28 cellular contexts compared by ENCODE assay signal in the genomic region with DNA sequence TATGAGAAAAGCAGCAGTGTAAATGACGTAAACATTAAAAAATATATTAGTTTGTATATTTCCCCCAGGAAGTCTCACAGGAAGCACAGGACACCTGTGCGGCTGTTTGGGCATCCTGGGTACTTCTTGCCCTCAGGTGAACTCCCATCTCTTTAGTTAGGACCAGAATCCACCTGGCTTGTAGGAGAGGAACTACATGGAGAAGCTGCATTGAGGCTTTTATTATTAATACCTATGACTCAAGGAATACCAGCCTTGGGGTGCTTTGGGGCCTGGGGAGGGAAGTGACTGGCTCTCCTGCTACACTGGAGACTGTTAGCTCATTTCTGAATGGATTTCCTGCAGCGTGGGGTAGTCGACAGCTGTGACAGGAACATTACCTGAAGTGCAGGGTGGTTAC.
"Had no signal": no experiment of that assay in that cellular context is flagged by ENCODE, and none has a peak within 500 bp of the region (broad histone marks: within the 10 kb centered on the region; RNA-seq: fewer than 3 reads in every experiment).

No MANE protein-coding gene starts in this region.

- H3K27ac Mint-ChIP-seq: naive thymus-derived CD4-positive, alpha-beta T cell; nephron; stimulated activated memory B cell treated with anti-CD40 and anti-IgM and Interleukin-4, amounts not matched to agents 10 μg/mL and 1 μg/mL and 100 μg/mL, for 72 hours; stimulated activated naive CD8-positive, alpha-beta T cell treated with anti-CD3 and anti-CD28 coated beads, Interleukin-15, Interleukin-2, amounts not matched to agents 100 ng/mL and 50 ng/mL, for 24 hours had no signal

- H3K27me3 Mint-ChIP-seq: effector memory CD8-positive, alpha-beta T cell; naive thymus-derived CD4-positive, alpha-beta T cell; stimulated activated memory B cell treated with anti-CD40 and anti-IgM and Interleukin-4, amounts not matched to agents 10 μg/mL and 1 μg/mL and 100 μg/mL, for 72 hours; stimulated activated naive CD8-positive, alpha-beta T cell treated with anti-CD3 and anti-CD28 coated beads, Interleukin-15, Interleukin-2, amounts not matched to agents 100 ng/mL and 50 ng/mL, for 24 hours had no signal

- H3K9me3 Mint-ChIP-seq: effector memory CD8-positive, alpha-beta T cell; nephron; stimulated activated memory B cell treated with anti-CD40 and anti-IgM and Interleukin-4, amounts not matched to agents 10 μg/mL and 1 μg/mL and 100 μg/mL, for 72 hours; stimulated activated naive CD8-positive, alpha-beta T cell treated with anti-CD3 and anti-CD28 coated beads, Interleukin-15, Interleukin-2, amounts not matched to agents 100 ng/mL and 50 ng/mL, for 24 hours had no signal

- H3K36me3 ChIP-seq: ovary, sigmoid colon, thoracic aorta, tibial nerve, upper lobe of right lung, uterus had no signal

- H3K27ac ChIP-seq: epithelial cell of prostate, heart right ventricle, left lung, ovary, psoas muscle, sigmoid colon, thoracic aorta, tibial nerve, upper lobe of right lung, uterus had no signal

- H3K27me3 ChIP-seq: heart right ventricle, left lung, ovary, sigmoid colon, tibial nerve, upper lobe of right lung, uterus had no signal

- H3K4me3 ChIP-seq: heart right ventricle, left lung, ovary, psoas muscle, sigmoid colon, thoracic aorta, tibial nerve, upper lobe of right lung, uterus had no signal

- H3K4me1 Mint-ChIP-seq: nephron had no signal

- H3K4me1 ChIP-seq: left lung, psoas muscle, sigmoid colon, tibial nerve, upper lobe of right lung, uterus had no signal

- H3K4me3 Mint-ChIP-seq: effector memory CD8-positive, alpha-beta T cell; naive thymus-derived CD4-positive, alpha-beta T cell; nephron; stimulated activated memory B cell treated with anti-CD40 and anti-IgM and Interleukin-4, amounts not matched to agents 10 μg/mL and 1 μg/mL and 100 μg/mL, for 72 hours; stimulated activated naive CD8-positive, alpha-beta T cell treated with anti-CD3 and anti-CD28 coated beads, Interleukin-15, Interleukin-2, amounts not matched to agents 100 ng/mL and 50 ng/mL, for 24 hours had no signal

- H3K9me3 ChIP-seq: heart right ventricle, left lung, ovary, psoas muscle, sigmoid colon, thoracic aorta, tibial nerve, upper lobe of right lung, uterus had no signal

- DNase-seq: cortex of kidney; effector memory CD8-positive, alpha-beta T cell; foreskin melanocyte; glutamatergic neuron; heart right ventricle; hippocampal formation; left cardiac atrium; left lung; mesendoderm; midbrain; naive thymus-derived CD4-positive, alpha-beta T cell; occipital lobe; ovary; posterior cingulate gyrus; psoas muscle; right cardiac atrium; sigmoid colon; stimulated activated CD4-positive, alpha-beta T cell treated with anti-CD3 and anti-CD28 coated beads, Interleukin-2, amount 100 ng/mL, for 24 hours; stimulated activated CD4-positive, alpha-beta T cell treated with anti-CD3 and anti-CD28 coated beads, Interleukin-4, amount 100 ng/mL, for 4 hours; upper lobe of right lung; uterus had no signal

- ATAC-seq: effector memory CD8-positive, alpha-beta T cell; esophagus mucosa; heart right ventricle; left cardiac atrium; left lung; naive thymus-derived CD4-positive, alpha-beta T cell; right cardiac atrium; stimulated activated memory B cell treated with anti-CD40 and anti-IgM and Interleukin-4, amounts not matched to agents 10 μg/mL and 1 μg/mL and 100 μg/mL, for 72 hours; upper lobe of right lung had no signal
